ENCODE assay signal across 8 cellular contexts in the genomic region with DNA sequence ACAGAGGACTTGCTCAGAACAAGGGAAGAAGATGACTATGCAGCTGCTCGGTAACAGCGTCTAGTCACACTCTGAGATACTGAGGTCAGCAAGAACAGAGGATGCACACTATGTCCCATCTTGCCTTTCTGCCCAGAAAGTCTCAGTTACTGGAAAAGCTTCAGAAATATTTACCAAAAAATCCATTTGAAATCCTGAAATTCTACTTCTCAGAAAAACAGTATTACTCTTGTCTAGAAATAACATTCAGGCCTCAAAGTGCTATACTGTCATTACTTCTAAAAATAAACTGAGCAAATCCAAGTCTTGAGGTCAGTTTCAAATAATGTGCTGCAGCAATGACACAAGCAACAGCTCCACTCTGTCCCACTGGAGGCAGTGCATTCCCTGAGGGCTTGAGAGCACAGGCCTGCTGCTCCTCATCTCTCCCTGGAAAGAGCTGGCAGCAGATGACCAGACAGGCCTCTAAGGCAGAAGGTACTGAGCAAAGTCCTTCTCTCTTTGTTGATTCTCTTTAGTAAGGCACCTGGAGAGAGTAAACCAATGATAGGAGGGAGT.
DNase-seq lines count a peak whose midpoint lies in the region; ATAC-seq, FAIRE-seq and TF ChIP-seq lines count a peak whose summit lies in the region.

No MANE protein-coding gene starts in this region.

- DNase-seq in AG08396 (ENCODE audit: low spot score) (peak; percentile 66), H54 (ENCODE audit: insufficient read length, low spot score) (no peak), progenitor cell of endocrine pancreas (ENCODE audit: low spot score, unreplicated experiment) (no peak), LoVo (ENCODE audit: low spot score) (no peak)
- DNase-seq in activated CD4-positive, alpha-beta memory T cell treated with anti-CD3 and anti-CD28 coated beads for 36 hours, result peak; percentile 72

- peak overlapping the region; percentile 42 for H3K4me3 Mint-ChIP-seq in activated CD4-positive, alpha-beta memory T cell treated with anti-CD3 and anti-CD28 coated beads for 36 hours
- H3K4me3 Mint-ChIP-seq in progenitor cell of endocrine pancreas (ENCODE audit: low read depth), result no peak overlapping the region

- no peaks in the 10 kb centered on the region for H3K9me3 ChIP-seq in gastroesophageal sphincter

- H3K4me1 ChIP-seq in gastroesophageal sphincter, result peaks cover 0 to 39% (median 16%) of the 10 kb centered on the region in 3 donors

- POLR2A ChIA-PET in activated CD4-positive, alpha-beta memory T cell treated with anti-CD3 and anti-CD28 coated beads for 36 hours (lab: Charles Lee), result interaction anchor here (0.8 to 1.7 kb wide), 12 partner anchors 10 to 216 kb away, joined by 3 to 12 read pairs (median 4); no protein-coding TSS in a partner anchor

- H3K27me3 ChIP-seq in gastroesophageal sphincter, result no peaks in the 10 kb centered on the region

- 11 to 26% methylated on average over 2 of the region's 2 CpGs for WGBS in gastroesophageal sphincter (ENCODE audit: low coverage in 1 of 2), 2 donors

- intact Hi-C loops in activated CD4-positive, alpha-beta memory T cell treated with anti-CD3 and anti-CD28 coated beads for 36 hours (cut with micrococcal nuclease), result loop anchor here (1.0 to 10.0 kb wide), 5 partner anchors 28 to 1537 kb away; partner anchors contain the start of genes FAM241A and TIFA

- H3K9me3 Mint-ChIP-seq in activated CD4-positive, alpha-beta memory T cell treated with anti-CD3 and anti-CD28 coated beads for 36 hours, result peaks cover 17% of the 10 kb centered on the region
- H3K9me3 Mint-ChIP-seq in progenitor cell of endocrine pancreas (ENCODE audit: low read depth), result no peaks in the 10 kb centered on the region

- FAIRE-seq in H54 (lab: Jason Lieb, UNC), result peak; percentile 20

- H3K4me3 ChIP-seq in gastroesophageal sphincter, result no peak overlapping the region

- CTCF ChIA-PET in activated CD4-positive, alpha-beta memory T cell treated with anti-CD3 and anti-CD28 coated beads for 36 hours (lab: Charles Lee), result interaction anchor here (0.7 to 1.5 kb wide), 10 partner anchors 10 to 145 kb away, joined by 3 to 12 read pairs (median 3); no protein-coding TSS in a partner anchor

- no peak for TF ChIP-seq EP300 in gastroesophageal sphincter (IDR thresholded peaks at IDR 0.05)

- H3K27ac Mint-ChIP-seq in activated CD4-positive, alpha-beta memory T cell treated with anti-CD3 and anti-CD28 coated beads for 36 hours, result peak overlapping the region; percentile 93
- H3K27ac Mint-ChIP-seq in progenitor cell of endocrine pancreas, result peak overlapping the region; percentile 79

- no peaks in the 10 kb centered on the region for H3K27me3 Mint-ChIP-seq in activated CD4-positive, alpha-beta memory T cell treated with anti-CD3 and anti-CD28 coated beads for 36 hours
- no peaks in the 10 kb centered on the region for H3K27me3 Mint-ChIP-seq in progenitor cell of endocrine pancreas

- H3K4me1 Mint-ChIP-seq in activated CD4-positive, alpha-beta memory T cell treated with anti-CD3 and anti-CD28 coated beads for 36 hours (ENCODE audit: low read depth), result peaks cover 71% of the 10 kb centered on the region
- peaks cover 32% of the 10 kb centered on the region for H3K4me1 Mint-ChIP-seq in progenitor cell of endocrine pancreas (ENCODE audit: low read depth)

- ATAC-seq in gastroesophageal sphincter (peak; percentile 91), HG02973 (IDR thresholded peaks at IDR 0.05; ENCODE audit: unreplicated experiment) (no peak), HG03139 (IDR thresholded peaks at IDR 0.05; ENCODE audit: unreplicated experiment) (no peak)

- peak; percentile 16 to 54 (median 50) for TF ChIP-seq CTCF in gastroesophageal sphincter (IDR thresholded peaks at IDR 0.05)
- TF ChIP-seq CTCF in progenitor cell of endocrine pancreas (IDR thresholded peaks at IDR 0.05; ENCODE audit: unreplicated experiment), result peak; percentile 28

- TF ChIP-seq POLR2A in H54 (IDR thresholded peaks at IDR 0.05; ENCODE audit: low read depth, low read length) (no peak), gastroesophageal sphincter (IDR thresholded peaks at IDR 0.05) (no peak)

- peaks cover 50% of the 10 kb centered on the region for H3K36me3 Mint-ChIP-seq in activated CD4-positive, alpha-beta memory T cell treated with anti-CD3 and anti-CD28 coated beads for 36 hours
- peaks cover 4% of the 10 kb centered on the region for H3K36me3 Mint-ChIP-seq in progenitor cell of endocrine pancreas (ENCODE audit: insufficient read depth)

- peak overlapping the region; percentile 50 to 69 (median 64) for H3K27ac ChIP-seq in gastroesophageal sphincter

- H3K36me3 ChIP-seq in gastroesophageal sphincter, result no peaks in the 10 kb centered on the region

Comparison
In these comparisons a context has a peak if more than half of its experiments do, and no peak if none do; other contexts are left out.
1. DNase-seq: peak in AG08396 (single experiment) and activated CD4-positive, alpha-beta memory T cell treated with anti-CD3 and anti-CD28 coated beads for 36 hours (single experiment); none in H54 (single experiment), progenitor cell of endocrine pancreas (single experiment) and LoVo (single experiment).